Comparison of ENCODE assay signal across 1 cellular context in genomic region chr5:41122459-41122858, GRCh38.
TF ChIP-seq lines count a peak whose summit lies in the region.

No MANE protein-coding gene starts in this region.

TF ChIP-seq in H1, 55 proteins besides CTCF, POLR2A, EP300 and RAD21:
- TF ChIP-seq TEAD4 (IDR thresholded peaks at IDR 0.05; ENCODE audit: low read depth, low read length) (no peak), EGR1 (IDR thresholded peaks at IDR 0.05; ENCODE audit: borderline replicate concordance, low read depth, low read length) (no peak), TBP (IDR thresholded peaks at IDR 0.05; ENCODE audit: low read depth, low read length) (no peak), E2F6 (IDR thresholded peaks at IDR 0.05) (no peak), SP4 (IDR thresholded peaks at IDR 0.05; ENCODE audit: low read length) (no peak), HDAC2 (IDR thresholded peaks at IDR 0.05; ENCODE audit: borderline replicate concordance in 1 of 2, low read depth in 2 of 2, low read length in 2 of 2) (no peak), ZNF274 (IDR thresholded peaks at IDR 0.05; ENCODE audit: borderline replicate concordance, extremely low read depth, low read length) (no peak), TAF7 (optimal IDR thresholded peaks at IDR 0.05; ENCODE audit: borderline replicate concordance, low read depth, low read length) (no peak), BCL11A (IDR thresholded peaks at IDR 0.05; ENCODE audit: low read depth in 2 of 2, low read length in 2 of 2) (no peak), RXRA (IDR thresholded peaks at IDR 0.05; ENCODE audit: insufficient read depth, low read depth, low read length) (peak; percentile 62; the same call in 1 of the 2 replicates), MAX (IDR thresholded peaks at IDR 0.05) (peak; percentile 38; the same call in 1 of the 2 replicates)
